Comparison of ENCODE assay signal across 20 cellular contexts in the genomic region with DNA sequence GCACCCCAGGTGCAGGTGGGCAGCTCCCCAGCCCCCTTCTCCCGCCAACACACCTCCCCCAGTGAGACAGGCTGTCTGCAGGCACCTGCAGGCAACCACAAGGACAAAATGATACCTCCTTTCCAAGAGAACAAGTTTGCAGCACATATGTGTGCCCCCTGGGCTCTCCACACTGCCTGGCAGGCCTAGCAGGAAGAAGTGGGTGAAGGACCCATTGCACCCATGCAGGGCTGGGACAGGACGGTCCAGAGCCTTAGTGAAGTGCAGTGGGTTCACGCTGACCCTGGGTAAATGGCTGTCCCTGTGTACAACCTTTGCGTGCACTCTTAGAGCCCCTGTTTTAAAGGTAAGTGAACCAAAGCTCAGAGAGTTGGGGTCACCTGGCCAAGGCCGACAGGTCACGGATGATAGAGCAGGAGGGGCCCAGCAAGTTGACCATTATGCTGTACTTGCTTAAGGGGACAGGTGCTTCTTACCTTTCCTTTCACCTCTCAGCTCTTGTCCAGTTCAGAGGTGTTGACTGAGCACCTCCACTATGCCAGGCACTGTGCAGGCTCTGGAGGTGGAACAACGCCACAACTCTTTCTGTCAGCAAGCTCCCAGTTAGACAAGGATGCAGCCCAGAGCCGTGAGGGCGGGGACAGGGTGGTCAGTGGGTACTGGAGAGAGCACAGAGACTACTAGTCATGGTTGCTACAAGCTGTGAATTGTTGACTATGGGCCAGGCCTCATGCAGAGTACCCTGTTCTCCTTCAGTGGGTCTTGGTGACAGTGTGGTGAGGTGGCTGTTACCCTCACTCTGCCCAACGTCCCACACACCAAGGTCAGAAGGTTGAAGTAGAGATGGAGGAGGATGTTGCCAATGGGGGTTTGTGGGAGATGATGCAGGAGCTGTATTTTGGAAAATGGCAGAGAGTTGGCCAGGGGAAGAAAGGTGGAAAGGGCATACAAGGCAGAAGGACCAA.
A peak's percentile ranks its signal among the peaks of the same experiment; 100 is the strongest.
DNase-seq lines count a peak whose midpoint lies in the region; ATAC-seq and TF ChIP-seq lines count a peak whose summit lies in the region.
"Had no signal": no experiment of that assay in that cellular context is flagged by ENCODE, and none has a peak within 500 bp of the region (broad histone marks: within the 10 kb centered on the region; RNA-seq: fewer than 3 reads in every experiment).

No MANE protein-coding gene starts in this region.

- intact Hi-C loops in lower leg skin (cut with DNase I; ENCODE audit: low total_unique reads) (no loop called here), transverse colon (cut with DNase I; ENCODE audit: low total_unique reads) (no loop called here), CD14-positive monocyte (cut with micrococcal nuclease) (no loop called here)
- intact Hi-C loops in CD4-positive, alpha-beta memory T cell (cut with micrococcal nuclease) = no loop called here

- H3K27ac ChIP-seq in SK-N-SH (ENCODE audit: low read depth in 2 of 2, low read length in 1 of 2) (no peak overlapping the region), Peyer's patch (no peak overlapping the region), transverse colon (no peak overlapping the region)
- no peak overlapping the region for H3K27ac ChIP-seq in CD4-positive, alpha-beta memory T cell (ENCODE audit: low read depth, low read length)
- H3K27ac ChIP-seq: 22Rv1, PC-9 had no signal

- H3K27ac Mint-ChIP-seq in CD14-positive monocyte = no peak overlapping the region
- no peak overlapping the region for H3K27ac Mint-ChIP-seq in CD4-positive, alpha-beta memory T cell
- H3K27ac Mint-ChIP-seq: CD8-positive, alpha-beta T cell had no signal

- no peaks in the 10 kb centered on the region for H3K36me3 Mint-ChIP-seq in CD14-positive monocyte
- H3K36me3 Mint-ChIP-seq in CD4-positive, alpha-beta memory T cell = no peaks in the 10 kb centered on the region
- H3K36me3 Mint-ChIP-seq: CD8-positive, alpha-beta T cell had no signal

- no peak overlapping the region for H3K9ac ChIP-seq in SK-N-SH

- H3K27me3 ChIP-seq in SK-N-SH (ENCODE audit: insufficient read depth) (no peaks in the 10 kb centered on the region), Peyer's patch (no peaks in the 10 kb centered on the region), transverse colon (peaks cover 5% of the 10 kb centered on the region)
- no peaks in the 10 kb centered on the region for H3K27me3 ChIP-seq in CD4-positive, alpha-beta memory T cell (ENCODE audit: insufficient read depth, low read length)
- H3K27me3 ChIP-seq: BE2C had no signal

- H3K9me3 ChIP-seq in SK-N-SH (no peaks in the 10 kb centered on the region), Peyer's patch (no peaks in the 10 kb centered on the region), transverse colon (no peaks in the 10 kb centered on the region)
- H3K9me3 ChIP-seq in CD4-positive, alpha-beta memory T cell (ENCODE audit: control insufficient read depth in 1 of 2, low read length in 2 of 2) = no peaks in the 10 kb centered on the region
- H3K9me3 ChIP-seq: BE2C had no signal

- no peaks in the 10 kb centered on the region for H3K79me2 ChIP-seq in SK-N-SH (ENCODE audit: insufficient read depth)

- H3K27me3 Mint-ChIP-seq in CD14-positive monocyte (ENCODE audit: low read depth in 3 of 3) = peaks cover 0 to 5% (median 0%) of the 10 kb centered on the region in 3 donors
- H3K27me3 Mint-ChIP-seq in CD4-positive, alpha-beta memory T cell = peaks cover 13 to 17% of the 10 kb centered on the region in 2 donors

- peak; percentile 1 for DNase-seq in SK-N-SH
- peak in 2 of 3 donors; percentile 3 to 22 for DNase-seq in Peyer's patch
- DNase-seq in lower leg skin (ENCODE audit: low spot score in 2 of 2) = peak; percentile 8 to 61
- peak; percentile 1 for DNase-seq in transverse colon
- no peak for DNase-seq in CD14-positive monocyte (ENCODE audit: low spot score)
- DNase-seq in CD4-positive, alpha-beta memory T cell = no peak
- DNase-seq in NCI-H2107 treated with DMSO at 0.1 percent for 48 hours (lab: John Stamatoyannopoulos, UW; ENCODE audit: unreplicated experiment) = no peak
- DNase-seq: BE2C, DMS79, MV-4-11, NCI-H1417 treated with DMSO at 0.1 percent for 48 hours, NCI-H1930, NCI-H2171, NCI-H446, NCI-H774, PC-9 had no signal

- no peak for TF ChIP-seq RAD21 in SK-N-SH (IDR thresholded peaks at IDR 0.05; ENCODE audit: low read length)

- H3K4me2 ChIP-seq in SK-N-SH = no peak overlapping the region
- H3K4me2 ChIP-seq: PC-9 had no signal

- no peak for TF ChIP-seq CTCF in SK-N-SH (IDR thresholded peaks at IDR 0.05)
- TF ChIP-seq CTCF in Peyer's patch (IDR thresholded peaks at IDR 0.05) = no peak
- TF ChIP-seq CTCF in lower leg skin (IDR thresholded peaks at IDR 0.05) = no peak
- TF ChIP-seq CTCF in transverse colon (IDR thresholded peaks at IDR 0.05) = no peak
- TF ChIP-seq CTCF in CD14-positive monocyte (IDR thresholded peaks at IDR 0.05) = no peak

- no peak for ATAC-seq in SK-N-SH treated with all-trans-retinoic acid at 6 μM for 48 hours
- ATAC-seq: CD8-positive, alpha-beta T cell had no signal

- H3F3A ChIP-seq in SK-N-SH (replicated peaks; ENCODE audit: insufficient read depth) = no peaks in the 10 kb centered on the region

- TF ChIP-seq EP300 in SK-N-SH (IDR thresholded peaks at IDR 0.05; ENCODE audit: borderline replicate concordance in 1 of 2, low read depth in 1 of 2, low read length in 1 of 2) (no peak), transverse colon (IDR thresholded peaks at IDR 0.05; ENCODE audit: low read depth) (no peak)

- H2AFZ ChIP-seq in SK-N-SH (ENCODE audit: low read depth) = no peak overlapping the region
- H2AFZ ChIP-seq: PC-9 had no signal

- in situ Hi-C loops in transverse colon (cut with MboI; ENCODE audit: low pct_ligation_motif_present in 1 of 4, low pct_unique_long_range_greater_than_20kb in 1 of 4, low sequenced_read_pairs in 3 of 4) = no loop called here

- no peak overlapping the region for H3K4me3 ChIP-seq in SK-N-SH (ENCODE audit: low read depth in 2 of 2, low read length in 1 of 2)
- no peak overlapping the region for H3K4me3 ChIP-seq in Peyer's patch
- H3K4me3 ChIP-seq in lower leg skin (ENCODE audit: low read depth, poor library complexity, severe bottlenecking) = no peak overlapping the region
- H3K4me3 ChIP-seq in transverse colon = no peak overlapping the region
- no peak overlapping the region for H3K4me3 ChIP-seq in CD4-positive, alpha-beta memory T cell (ENCODE audit: low read length in 2 of 2)
- H3K4me3 ChIP-seq: K562, PC-9 had no signal

- no peak overlapping the region for H3K4me3 Mint-ChIP-seq in CD14-positive monocyte
- no peak overlapping the region for H3K4me3 Mint-ChIP-seq in CD4-positive, alpha-beta memory T cell
- H3K4me3 Mint-ChIP-seq: CD8-positive, alpha-beta T cell had no signal

- TF ChIP-seq POLR2A in Peyer's patch (IDR thresholded peaks at IDR 0.05) = no peak
- TF ChIP-seq POLR2A in lower leg skin (IDR thresholded peaks at IDR 0.05) = no peak
- no peak for TF ChIP-seq POLR2A in transverse colon (IDR thresholded peaks at IDR 0.05)

- POLR2A ChIA-PET in SK-N-SH (lab: Yijun Ruan, JAX) = no interaction called here
- POLR2A ChIA-PET in CD4-positive, alpha-beta memory T cell (lab: Charles Lee; ENCODE audit: partially characterized antibody) = no interaction called here

- H3K36me3 ChIP-seq in SK-N-SH (replicated peaks in 1 of 2; ENCODE audit: control insufficient read depth in 1 of 2, insufficient read depth in 2 of 2, low read length in 1 of 2) (no peaks in the 10 kb centered on the region), Peyer's patch (no peaks in the 10 kb centered on the region), transverse colon (no peaks in the 10 kb centered on the region)
- H3K36me3 ChIP-seq in CD4-positive, alpha-beta memory T cell (ENCODE audit: insufficient read depth, low read length) = no peaks in the 10 kb centered on the region
- H3K36me3 ChIP-seq: BE2C had no signal

- WGBS in SK-N-SH (ENCODE audit: low lambda C conversion rate) = 34% methylated on average over 10 of the region's 10 CpGs
- 90 to 92% methylated on average over 10 of the region's 10 CpGs for WGBS in lower leg skin, 2 donors
- whole genome bisulfite sequencing in transverse colon (ENCODE audit: low coverage in 1 of 2), 2 donors = 57 to 74% methylated on average over 1 to 10 of the region's 10 CpGs

- CTCF ChIA-PET in SK-N-SH (lab: Yijun Ruan, JAX) = no interaction called here
- CTCF ChIA-PET in CD4-positive, alpha-beta memory T cell (lab: Charles Lee; ENCODE audit: partially characterized antibody) = no interaction called here

- H3K4me1 ChIP-seq in SK-N-SH (ENCODE audit: control insufficient read depth in 1 of 2, insufficient read depth in 2 of 2, low read depth in 1 of 2, low read length in 1 of 2) (no peaks in the 10 kb centered on the region), Peyer's patch (no peaks in the 10 kb centered on the region), transverse colon (no peaks in the 10 kb centered on the region)
- H3K4me1 ChIP-seq in CD4-positive, alpha-beta memory T cell (ENCODE audit: insufficient read depth, low read length) = no peaks in the 10 kb centered on the region
- H3K4me1 ChIP-seq: BE2C had no signal

- no peaks in the 10 kb centered on the region for H3K9me2 ChIP-seq in SK-N-SH

- peaks cover 0 to 3% (median 1%) of the 10 kb centered on the region in 7 donors for H3K9me3 Mint-ChIP-seq in CD14-positive monocyte
- H3K9me3 Mint-ChIP-seq in CD4-positive, alpha-beta memory T cell = no peaks in the 10 kb centered on the region
- H3K9me3 Mint-ChIP-seq: CD8-positive, alpha-beta T cell had no signal

- no peaks in the 10 kb centered on the region for H4K20me1 ChIP-seq in SK-N-SH (ENCODE audit: insufficient read depth)

- no peaks in the 10 kb centered on the region for H3K4me1 Mint-ChIP-seq in CD14-positive monocyte
- peaks cover 0 to 4% (median 1%) of the 10 kb centered on the region in 4 donors for H3K4me1 Mint-ChIP-seq in CD4-positive, alpha-beta memory T cell

TF ChIP-seq in SK-N-SH, 30 proteins besides CTCF, POLR2A, EP300 and RAD21 (continues in another document):
- no peak for TF ChIP-seq FOXM1 (IDR thresholded peaks at IDR 0.05; ENCODE audit: low read depth)

TF ChIP-seq in SK-N-SH treated with all-trans-retinoic acid at 6 μM for 48 hours, 23 proteins besides CTCF, POLR2A, EP300 and RAD21:
- no peak for TF ChIP-seq ZNF70 (CRISPR knock-in tag; IDR thresholded peaks at IDR 0.05)
- TF ChIP-seq ZNF8 (CRISPR knock-in tag; IDR thresholded peaks at IDR 0.05) = no peak

Comparison
In these comparisons a context has a peak if more than half of its experiments do, and no peak if none do; other contexts are left out.
1. DNase-seq: peak in SK-N-SH (single experiment), Peyer's patch (2 of 3), lower leg skin (2 of 2) and transverse colon (single experiment); none in CD14-positive monocyte (single experiment), CD4-positive, alpha-beta memory T cell (0 of 5) and NCI-H2107 treated with DMSO at 0.1 percent for 48 hours (single experiment).